Comparison of ENCODE assay signal across 13 cellular contexts in the genomic region with DNA sequence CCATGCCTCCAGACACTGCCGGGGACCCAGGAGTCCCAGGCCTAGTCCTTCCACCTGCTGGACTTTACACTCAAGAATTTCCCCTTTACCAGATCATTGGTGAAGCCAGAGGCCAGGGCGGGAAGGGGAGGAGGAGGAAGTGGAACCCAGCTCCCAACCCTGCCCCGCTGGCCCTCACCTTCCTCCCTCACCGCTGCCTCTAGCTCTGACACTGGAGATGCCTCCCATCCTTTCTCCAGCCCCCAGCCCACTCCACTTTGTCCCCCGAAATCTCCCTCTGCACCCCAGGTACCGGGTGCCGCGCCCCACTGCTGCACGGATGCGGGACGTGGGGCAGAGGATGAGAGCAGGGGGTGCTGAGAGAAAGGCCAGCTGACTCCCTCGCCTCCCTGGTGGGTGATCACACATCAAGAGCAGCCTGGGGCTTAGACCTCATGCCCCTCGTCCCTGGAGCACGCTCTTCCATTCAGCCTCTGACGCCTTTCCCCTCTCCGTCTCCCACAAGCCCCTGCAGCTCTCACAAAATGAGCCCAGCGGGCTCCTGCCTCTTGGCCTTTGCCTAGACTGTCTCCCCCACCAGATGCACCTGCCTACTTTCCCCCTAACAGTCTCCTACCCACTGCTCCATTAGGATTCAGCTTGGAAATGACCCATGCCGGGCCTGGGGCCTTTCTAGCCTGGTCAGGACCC. TPM values are rescaled to one million over a fixed set of nuclear protein-coding genes. Genes with fewer than 3 reads are reported as not detected.
DNase-seq lines count a peak whose midpoint lies in the region; TF ChIP-seq lines count a peak whose summit lies in the region.
"Had no signal": no experiment of that assay in that cellular context is flagged by ENCODE, and none has a peak within 500 bp of the region (broad histone marks: within the 10 kb centered on the region; RNA-seq: fewer than 3 reads in every experiment).

A gene with protein sequence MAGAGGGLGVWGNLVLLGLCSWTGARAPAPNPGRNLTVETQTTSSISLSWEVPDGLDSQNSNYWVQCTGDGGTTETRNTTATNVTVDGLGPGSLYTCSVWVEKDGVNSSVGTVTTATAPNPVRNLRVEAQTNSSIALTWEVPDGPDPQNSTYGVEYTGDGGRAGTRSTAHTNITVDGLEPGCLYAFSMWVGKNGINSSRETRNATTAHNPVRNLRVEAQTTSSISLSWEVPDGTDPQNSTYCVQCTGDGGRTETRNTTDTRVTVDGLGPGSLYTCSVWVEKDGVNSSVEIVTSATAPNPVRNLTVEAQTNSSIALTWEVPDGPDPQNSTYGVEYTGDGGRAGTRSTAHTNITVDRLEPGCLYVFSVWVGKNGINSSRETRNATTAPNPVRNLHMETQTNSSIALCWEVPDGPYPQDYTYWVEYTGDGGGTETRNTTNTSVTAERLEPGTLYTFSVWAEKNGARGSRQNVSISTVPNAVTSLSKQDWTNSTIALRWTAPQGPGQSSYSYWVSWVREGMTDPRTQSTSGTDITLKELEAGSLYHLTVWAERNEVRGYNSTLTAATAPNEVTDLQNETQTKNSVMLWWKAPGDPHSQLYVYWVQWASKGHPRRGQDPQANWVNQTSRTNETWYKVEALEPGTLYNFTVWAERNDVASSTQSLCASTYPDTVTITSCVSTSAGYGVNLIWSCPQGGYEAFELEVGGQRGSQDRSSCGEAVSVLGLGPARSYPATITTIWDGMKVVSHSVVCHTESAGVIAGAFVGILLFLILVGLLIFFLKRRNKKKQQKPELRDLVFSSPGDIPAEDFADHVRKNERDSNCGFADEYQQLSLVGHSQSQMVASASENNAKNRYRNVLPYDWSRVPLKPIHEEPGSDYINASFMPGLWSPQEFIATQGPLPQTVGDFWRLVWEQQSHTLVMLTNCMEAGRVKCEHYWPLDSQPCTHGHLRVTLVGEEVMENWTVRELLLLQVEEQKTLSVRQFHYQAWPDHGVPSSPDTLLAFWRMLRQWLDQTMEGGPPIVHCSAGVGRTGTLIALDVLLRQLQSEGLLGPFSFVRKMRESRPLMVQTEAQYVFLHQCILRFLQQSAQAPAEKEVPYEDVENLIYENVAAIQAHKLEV (minus strand): TSS at position 72 of the 690 bp plus-strand sequence. CDS start 68 bp downstream, at position 4.

- TF ChIP-seq POLR2A in prostate gland (IDR thresholded peaks at IDR 0.05) = no peak

- H3K36me3 ChIP-seq in colonic mucosa (no peaks in the 10 kb centered on the region), osteoblast (ENCODE audit: insufficient read depth, low read length) (no peaks in the 10 kb centered on the region), prostate gland (no peaks in the 10 kb centered on the region)

- no peaks in the 10 kb centered on the region for H3K9me3 ChIP-seq in colonic mucosa
- H3K9me3 ChIP-seq in osteoblast (ENCODE audit: low read depth, low read length) = peaks cover 4% of the 10 kb centered on the region
- no peaks in the 10 kb centered on the region for H3K9me3 ChIP-seq in prostate gland

- peaks cover 2% of the 10 kb centered on the region for H4K20me1 ChIP-seq in osteoblast (ENCODE audit: insufficient read depth, low read length)

- H3K9me3 Mint-ChIP-seq in nephron progenitor cell = peaks cover 31% of the 10 kb centered on the region
- H3K9me3 Mint-ChIP-seq: effector memory CD8-positive, alpha-beta T cell had no signal

- no peak within 1 kb of the TSS for H3K27ac Mint-ChIP-seq in nephron progenitor cell
- H3K27ac Mint-ChIP-seq: activated CD8-positive, alpha-beta T cell treated with anti-CD3 and anti-CD28 coated beads for 36 hours; activated naive CD8-positive, alpha-beta T cell treated with anti-CD3 and anti-CD28 coated beads, Interleukin-2, amount 50 U/mL, for 24 hours had no signal

- H3K4me1 ChIP-seq in colonic mucosa (peaks cover 9% of the 10 kb centered on the region), osteoblast (ENCODE audit: insufficient read depth, low read length) (peaks cover 26% of the 10 kb centered on the region), prostate gland (replicated peaks) (no peaks in the 10 kb centered on the region)

- H3K27ac ChIP-seq in colonic mucosa (peak within 1 kb of the TSS; percentile 92), osteoblast (ENCODE audit: low read depth, low read length) (peak within 1 kb of the TSS; percentile 61), prostate gland (no peak within 1 kb of the TSS)

- TF ChIP-seq CTCF in colonic mucosa (IDR thresholded peaks at IDR 0.05) (no peak), osteoblast (IDR thresholded peaks at IDR 0.05; ENCODE audit: extremely low read depth, low read depth, low read length) (no peak), nephron progenitor cell (IDR thresholded peaks at IDR 0.05) (no peak), prostate gland (IDR thresholded peaks at IDR 0.05) (no peak)

- H3K4me3 ChIP-seq in colonic mucosa (peak within 1 kb of the TSS; percentile 31), osteoblast (ENCODE audit: insufficient read depth, low read length) (no peak within 1 kb of the TSS), prostate gland (no peak within 1 kb of the TSS)

- peaks cover 25% of the 10 kb centered on the region for H3K4me1 Mint-ChIP-seq in nephron progenitor cell

- in situ Hi-C loops in G401 (cut with HindIII; ENCODE audit: low sequenced_read_pairs) = no loop called here

- H3K4me2 ChIP-seq in osteoblast (ENCODE audit: insufficient read depth, low read length) = no peak within 1 kb of the TSS

- intact Hi-C loops in colonic mucosa (cut with DNase I) (no loop called here), prostate gland (cut with DNase I) (no loop called here)

- peak within 1 kb of the TSS; percentile 48 to 81 for H3K9ac ChIP-seq in colonic mucosa (ENCODE audit: low read depth in 2 of 2, low read length in 2 of 2)

- no peak for DNase-seq in G401 (ENCODE audit: low spot score)
- DNase-seq in NCI-H774 (lab: John Stamatoyannopoulos, UW) = peak; percentile 77
- peak; percentile 87 for DNase-seq in colonic mucosa
- no peak for DNase-seq in osteoblast (ENCODE audit: insufficient read length, low spot score, missing footprints)
- no peak for DNase-seq in nephron progenitor cell
- no peak for DNase-seq in prostate gland (ENCODE audit: low spot score)
- no peak for DNase-seq in D341Med (ENCODE audit: low spot score)
- no peak for DNase-seq in SW480 (ENCODE audit: low spot score)
- DNase-seq: activated CD8-positive, alpha-beta T cell treated with anti-CD3 and anti-CD28 coated beads for 36 hours; activated naive CD8-positive, alpha-beta T cell treated with anti-CD3 and anti-CD28 coated beads, Interleukin-2, amount 50 U/mL, for 24 hours; effector memory CD8-positive, alpha-beta T cell; NCI-H446; T-helper 1 cell had no signal

- H3K4me3 Mint-ChIP-seq in nephron progenitor cell = no peak within 1 kb of the TSS
- H3K4me3 Mint-ChIP-seq: activated CD8-positive, alpha-beta T cell treated with anti-CD3 and anti-CD28 coated beads for 36 hours; activated naive CD8-positive, alpha-beta T cell treated with anti-CD3 and anti-CD28 coated beads, Interleukin-2, amount 50 U/mL, for 24 hours; effector memory CD8-positive, alpha-beta T cell had no signal

- H3K27me3 ChIP-seq in colonic mucosa (no peaks in the 10 kb centered on the region), osteoblast (ENCODE audit: insufficient read depth, low read length) (no peaks in the 10 kb centered on the region), prostate gland (replicated peaks; ENCODE audit: insufficient read depth) (peaks cover under 1% of the 10 kb centered on the region)

- H3K27me3 Mint-ChIP-seq in nephron progenitor cell (ENCODE audit: low read depth, poor library complexity) = peaks cover 37% of the 10 kb centered on the region

- H2AFZ ChIP-seq in osteoblast (ENCODE audit: low read length) = no peak within 1 kb of the TSS

- no peaks in the 10 kb centered on the region for H3K79me2 ChIP-seq in osteoblast (ENCODE audit: insufficient read depth, low read length)

- 63% methylated on average over 18 of the region's 18 CpGs for WGBS in prostate gland

- peaks cover 6% of the 10 kb centered on the region for H3K36me3 Mint-ChIP-seq in nephron progenitor cell (ENCODE audit: low read depth)

RNA-seq across cellular contexts. Expression of the gene that starts here (rescaled TPM):
- total RNA-seq in G401 (2014; rRNA removed; shearing (Covaris generic)) = 5.2 and 20.7 TPM in 2 replicates
- total RNA-seq in colonic mucosa = 100 to 1,000 TPM in 1 of 2 donors, 10 to 100 TPM in 1; 76.3 to 131 TPM
- 0.88 and 1.1 TPM in 2 replicates for total RNA-seq in osteoblast
- total RNA-seq in prostate gland = 1 to 10 TPM in 1 of 2 donors, not detected in 1; 4.0 TPM
- total RNA-seq: activated CD8-positive, alpha-beta T cell treated with anti-CD3 and anti-CD28 coated beads for 36 hours had no signal

Comparison
In these comparisons a context has a peak if more than half of its experiments do, and no peak if none do; other contexts are left out.
1. DNase-seq: peak in NCI-H774 (single experiment) and colonic mucosa (single experiment); none in G401 (single experiment), osteoblast (single experiment), nephron progenitor cell (single experiment), prostate gland (single experiment), D341Med (single experiment) and SW480 (single experiment).
2. H3K27ac ChIP-seq: peak in colonic mucosa (single experiment) and osteoblast (single experiment); none in prostate gland (0 of 2).